25 cellular contexts compared by ENCODE assay signal in the genomic region with DNA sequence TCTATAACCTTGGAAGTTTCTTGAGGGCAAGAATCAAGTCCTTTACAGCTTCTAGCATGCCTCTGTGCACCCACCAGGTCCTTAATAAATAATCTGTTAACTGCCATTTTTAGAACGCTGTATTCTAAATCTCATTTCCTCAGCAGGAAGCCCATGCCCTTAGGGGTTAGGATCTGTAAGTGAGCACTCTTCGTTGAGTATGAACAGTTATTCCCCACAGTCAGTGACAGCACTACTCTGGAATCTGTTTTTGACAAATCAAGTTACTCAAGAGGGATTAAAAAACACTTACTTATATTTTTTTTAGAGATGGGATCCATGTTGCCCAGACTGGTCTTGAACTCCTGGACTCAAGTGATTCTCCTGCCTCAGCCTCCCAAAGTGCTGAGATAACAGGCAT.
"Had no signal": no experiment of that assay in that cellular context is flagged by ENCODE, and none has a peak within 500 bp of the region (broad histone marks: within the 10 kb centered on the region; RNA-seq: fewer than 3 reads in every experiment).

No MANE protein-coding gene starts in this region.

- H3K4me1 Mint-ChIP-seq: activated CD4-positive, alpha-beta memory T cell treated with anti-CD3 and anti-CD28 coated beads, Interleukin-2, amount 10 ng/mL, durations not matched to agents 7 days and 5 days; activated CD4-positive, alpha-beta T cell treated with anti-CD3 and anti-CD28 coated beads for 36 hours; activated naive CD4-positive, alpha-beta T cell treated with anti-CD3 and anti-CD28 coated beads, Interleukin-2, amount 10 ng/mL, durations not matched to agents 7 days and 5 days; activated naive CD8-positive, alpha-beta T cell treated with anti-CD3 and anti-CD28 coated beads for 36 hours had no signal

- H3K9me3 Mint-ChIP-seq: activated CD4-positive, alpha-beta memory T cell treated with anti-CD3 and anti-CD28 coated beads, Interleukin-2, amount 10 ng/mL, durations not matched to agents 7 days and 5 days; activated naive CD4-positive, alpha-beta T cell treated with anti-CD3 and anti-CD28 coated beads, Interleukin-2, amount 10 ng/mL, durations not matched to agents 7 days and 5 days; activated naive CD8-positive, alpha-beta T cell treated with anti-CD3 and anti-CD28 coated beads for 36 hours; activated T-helper 2 cell treated with anti-CD3 and anti-CD28 coated beads, Interferon-gamma antibody, Interleukin-2, Interleukin-4, amounts not matched to agents 10 μg/mL and 5 μg/mL and 100 μg/mL, durations not matched to agents 14 hours and 24 hours and 36 hours had no signal

- H3K36me3 Mint-ChIP-seq: activated naive CD4-positive, alpha-beta T cell treated with anti-CD3 and anti-CD28 coated beads, Interleukin-2, amount 10 ng/mL, durations not matched to agents 7 days and 5 days had no signal

- H3K36me3 ChIP-seq: WERI-Rb-1 had no signal

- H3K27ac ChIP-seq: WERI-Rb-1 had no signal

- H3K4me3 Mint-ChIP-seq: activated CD4-positive, alpha-beta memory T cell treated with anti-CD3 and anti-CD28 coated beads, Interleukin-2, amount 10 ng/mL, durations not matched to agents 7 days and 5 days; activated CD4-positive, alpha-beta T cell treated with anti-CD3 and anti-CD28 coated beads for 36 hours; activated naive CD4-positive, alpha-beta T cell treated with anti-CD3 and anti-CD28 coated beads, Interleukin-2, amount 10 ng/mL, durations not matched to agents 7 days and 5 days; activated naive CD8-positive, alpha-beta T cell treated with anti-CD3 and anti-CD28 coated beads for 36 hours had no signal

- H3K27ac Mint-ChIP-seq: activated CD4-positive, alpha-beta memory T cell treated with anti-CD3 and anti-CD28 coated beads, Interleukin-2, amount 10 ng/mL, durations not matched to agents 7 days and 5 days; activated CD4-positive, alpha-beta T cell treated with anti-CD3 and anti-CD28 coated beads for 36 hours; activated naive CD4-positive, alpha-beta T cell treated with anti-CD3 and anti-CD28 coated beads, Interleukin-2, amount 10 ng/mL, durations not matched to agents 7 days and 5 days; activated naive CD8-positive, alpha-beta T cell treated with anti-CD3 and anti-CD28 coated beads for 36 hours; activated T-helper 2 cell treated with anti-CD3 and anti-CD28 coated beads, Interferon-gamma antibody, Interleukin-2, Interleukin-4, amounts not matched to agents 10 μg/mL and 5 μg/mL and 100 μg/mL, durations not matched to agents 14 hours and 24 hours and 36 hours had no signal

- H3K9me3 ChIP-seq: SK-N-SH had no signal

- H3K4me3 ChIP-seq: K562 had no signal

- H3K27me3 Mint-ChIP-seq: activated CD4-positive, alpha-beta T cell treated with anti-CD3 and anti-CD28 coated beads for 36 hours; activated naive CD4-positive, alpha-beta T cell treated with anti-CD3 and anti-CD28 coated beads, Interleukin-2, amount 10 ng/mL, durations not matched to agents 7 days and 5 days; activated naive CD8-positive, alpha-beta T cell treated with anti-CD3 and anti-CD28 coated beads for 36 hours had no signal

- DNase-seq: activated CD4-positive, alpha-beta memory T cell treated with anti-CD3 and anti-CD28 coated beads, Interleukin-2, amount 10 ng/mL, durations not matched to agents 7 days and 5 days; activated CD4-positive, alpha-beta T cell treated with anti-CD3 and anti-CD28 coated beads for 36 hours; activated CD4-positive, alpha-beta T cell treated with anti-CD3 and anti-CD28 coated beads, Interleukin-2, amount 50 U/mL, for 1 hour; activated gamma-delta T cell treated with Interleukin-2 at 50 U/mL for 16 hours; activated naive CD4-positive, alpha-beta T cell treated with anti-CD3 and anti-CD28 coated beads, Interleukin-2, amount 10 ng/mL, durations not matched to agents 7 days and 5 days; activated naive CD8-positive, alpha-beta T cell treated with anti-CD3 and anti-CD28 coated beads for 36 hours; activated T-cell treated with anti-CD3 and anti-CD28 coated beads for 4 hours; activated T-cell treated with anti-CD3 and anti-CD28 coated beads, Interleukin-2, amount 50 U/mL, for 48 hours; anterior cingulate cortex; central memory CD4-positive, alpha-beta T cell; Karpas-422; NCI-H1092 treated with DMSO at 0.1 percent for 48 hours; NCI-H1417 treated with DMSO at 0.1 percent for 48 hours; NCI-H1694; NCI-H2029; NCI-H345; NCI-H510A; NCI-H526 treated with DMSO at 0.1 percent for 48 hours; NCI-H82; RPMI8226; SK-N-SH; T-helper 1 cell; WERI-Rb-1 had no signal
